In the genomic region with DNA sequence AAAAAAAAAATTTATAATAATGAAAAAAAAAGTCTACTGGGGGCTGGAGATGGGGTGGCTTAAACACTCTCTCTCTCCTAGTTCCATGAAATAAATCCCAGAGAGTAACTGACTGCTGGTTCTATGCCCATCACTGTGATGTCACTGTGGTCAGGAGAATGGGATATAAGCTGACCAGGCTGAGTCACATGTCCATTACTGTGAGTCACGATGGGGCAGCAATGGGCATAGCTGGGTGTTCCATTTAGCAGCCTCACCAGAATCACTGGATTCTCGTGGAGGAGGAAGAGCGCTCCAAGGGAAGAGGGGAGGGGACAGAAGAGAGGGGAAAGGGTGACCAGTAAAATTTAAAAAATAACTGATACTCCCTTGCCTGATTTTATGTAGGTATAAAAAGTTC, we compare ENCODE assay signal across 13 cellular contexts. TPM values are rescaled to one million over a fixed set of nuclear protein-coding genes. Genes with fewer than 3 reads are reported as not detected.
A peak's percentile ranks its signal among the peaks of the same experiment; 100 is the strongest.
DNase-seq lines count a peak whose midpoint lies in the region; ATAC-seq and TF ChIP-seq lines count a peak whose summit lies in the region.
"Had no signal": no experiment of that assay in that cellular context is flagged by ENCODE, and none has a peak within 500 bp of the region (broad histone marks: within the 10 kb centered on the region; RNA-seq: fewer than 3 reads in every experiment).

No MANE protein-coding gene starts in this region.

- no peaks in the 10 kb centered on the region for H3K27me3 Mint-ChIP-seq in natural killer cell (ENCODE audit: low read depth in 2 of 2)
- H3K27me3 Mint-ChIP-seq in natural killer cell treated with Interleukin-12 subunit alpha and Interleukin-12 subunit beta and Interleukin-15 and Interleukin-18, amount 100 ng/mL, for 72 hours: no peaks in the 10 kb centered on the region
- H3K27me3 Mint-ChIP-seq in activated CD4-positive, alpha-beta T cell treated with anti-CD3 and anti-CD28 coated beads for 36 hours: no peaks in the 10 kb centered on the region
- H3K27me3 Mint-ChIP-seq: CD4-positive, CD25-positive, alpha-beta regulatory T cell had no signal

- CTCF ChIA-PET in activated CD4-positive, alpha-beta T cell treated with anti-CD3 and anti-CD28 coated beads for 36 hours (lab: Charles Lee): no interaction called here

- H3K4me3 Mint-ChIP-seq in natural killer cell: no peak overlapping the region
- H3K4me3 Mint-ChIP-seq in natural killer cell treated with Interleukin-12 subunit alpha and Interleukin-12 subunit beta and Interleukin-15 and Interleukin-18, amount 100 ng/mL, for 72 hours: no peak overlapping the region
- H3K4me3 Mint-ChIP-seq in activated CD4-positive, alpha-beta T cell treated with anti-CD3 and anti-CD28 coated beads for 36 hours: no peak overlapping the region
- H3K4me3 Mint-ChIP-seq: CD4-positive, CD25-positive, alpha-beta regulatory T cell; WTC11 had no signal

- H3K36me3 Mint-ChIP-seq in natural killer cell: no peaks in the 10 kb centered on the region
- no peaks in the 10 kb centered on the region for H3K36me3 Mint-ChIP-seq in natural killer cell treated with Interleukin-12 subunit alpha and Interleukin-12 subunit beta and Interleukin-15 and Interleukin-18, amount 100 ng/mL, for 72 hours
- H3K36me3 Mint-ChIP-seq in activated CD4-positive, alpha-beta T cell treated with anti-CD3 and anti-CD28 coated beads for 36 hours (ENCODE audit: low read depth): peaks cover 3% of the 10 kb centered on the region
- H3K36me3 Mint-ChIP-seq: WTC11 had no signal

- TF ChIP-seq CTCF in natural killer cell (IDR thresholded peaks at IDR 0.05): no peak

- DNase-seq in natural killer cell (no peak), amniotic epithelial cell (ENCODE audit: low read depth) (peak; percentile 95), iPS-NIHi7 (ENCODE audit: extremely low spot score) (peak; percentile 9), DMS 273 treated with DMSO at 0.1 percent for 48 hours (lab: John Stamatoyannopoulos, UW) (no peak)
- no peak for DNase-seq in natural killer cell treated with Interleukin-12 subunit alpha and Interleukin-12 subunit beta and Interleukin-15 and Interleukin-18, amount 100 ng/mL, for 72 hours (ENCODE audit: low spot score)
- DNase-seq in activated CD4-positive, alpha-beta T cell treated with anti-CD3 and anti-CD28 coated beads for 36 hours: no peak
- no peak for DNase-seq in stimulated activated CD8-positive, alpha-beta memory T cell treated with anti-CD3 and anti-CD28 coated beads, Interleukin-4, amount 100 ng/mL, for 48 hours
- DNase-seq: body of pancreas; CD4-positive, CD25-positive, alpha-beta regulatory T cell; left cardiac atrium; NCI-H2029 had no signal

- no peak for ATAC-seq in natural killer cell
- no peak for ATAC-seq in natural killer cell treated with Interleukin-12 subunit alpha and Interleukin-12 subunit beta and Interleukin-15 and Interleukin-18, amount 100 ng/mL, for 72 hours
- no peak for ATAC-seq in activated CD4-positive, alpha-beta T cell treated with anti-CD3 and anti-CD28 coated beads for 36 hours
- ATAC-seq in HG03175 (IDR thresholded peaks at IDR 0.05; ENCODE audit: unreplicated experiment): no peak
- ATAC-seq: body of pancreas, WTC11 had no signal

- H3K4me1 Mint-ChIP-seq in natural killer cell: no peaks in the 10 kb centered on the region
- peaks cover 0 to 5% of the 10 kb centered on the region in 2 donors for H3K4me1 Mint-ChIP-seq in natural killer cell treated with Interleukin-12 subunit alpha and Interleukin-12 subunit beta and Interleukin-15 and Interleukin-18, amount 100 ng/mL, for 72 hours (ENCODE audit: low read depth in 2 of 2)
- H3K4me1 Mint-ChIP-seq in activated CD4-positive, alpha-beta T cell treated with anti-CD3 and anti-CD28 coated beads for 36 hours: no peaks in the 10 kb centered on the region
- H3K4me1 Mint-ChIP-seq: WTC11 had no signal

- intact Hi-C loops in natural killer cell (cut with micrococcal nuclease): no loop called here
- intact Hi-C loops in activated CD4-positive, alpha-beta T cell treated with anti-CD3 and anti-CD28 coated beads for 36 hours (cut with DNase I, micrococcal nuclease): no loop called here

- peak overlapping the region; percentile 18 to 51 for H3K27ac Mint-ChIP-seq in natural killer cell
- no peak overlapping the region for H3K27ac Mint-ChIP-seq in natural killer cell treated with Interleukin-12 subunit alpha and Interleukin-12 subunit beta and Interleukin-15 and Interleukin-18, amount 100 ng/mL, for 72 hours
- H3K27ac Mint-ChIP-seq in activated CD4-positive, alpha-beta T cell treated with anti-CD3 and anti-CD28 coated beads for 36 hours: no peak overlapping the region
- H3K27ac Mint-ChIP-seq: WTC11 had no signal

- no peaks in the 10 kb centered on the region for H3K9me3 Mint-ChIP-seq in natural killer cell
- no peaks in the 10 kb centered on the region for H3K9me3 Mint-ChIP-seq in natural killer cell treated with Interleukin-12 subunit alpha and Interleukin-12 subunit beta and Interleukin-15 and Interleukin-18, amount 100 ng/mL, for 72 hours
- H3K9me3 Mint-ChIP-seq in activated CD4-positive, alpha-beta T cell treated with anti-CD3 and anti-CD28 coated beads for 36 hours (ENCODE audit: low read depth): no peaks in the 10 kb centered on the region
- H3K9me3 Mint-ChIP-seq: CD4-positive, CD25-positive, alpha-beta regulatory T cell; WTC11 had no signal

- POLR2A ChIA-PET in activated CD4-positive, alpha-beta T cell treated with anti-CD3 and anti-CD28 coated beads for 36 hours (lab: Charles Lee): no interaction called here

RNA-seq across cellular contexts. Expression of a gene that starts 37.1 kb away (rescaled TPM):
- 10 to 100 TPM; 10.1 to 21.2 (median 11.5) TPM for total RNA-seq in natural killer cell
- 10 to 100 TPM; 23.6 to 29.1 TPM for total RNA-seq in natural killer cell treated with Interleukin-12 subunit alpha and Interleukin-12 subunit beta and Interleukin-15 and Interleukin-18, amount 100 ng/mL, for 72 hours
- total RNA-seq in activated CD4-positive, alpha-beta T cell treated with anti-CD3 and anti-CD28 coated beads for 36 hours: 10 to 100 TPM; 42.1 to 55.3 TPM

RNA-seq across cellular contexts. Expression of a gene that starts 38.1 kb away (rescaled TPM):
- total RNA-seq in natural killer cell: 100 to 1,000 TPM; 124 to 132 (median 127) TPM
- 100 to 1,000 TPM; 108 to 127 TPM for total RNA-seq in natural killer cell treated with Interleukin-12 subunit alpha and Interleukin-12 subunit beta and Interleukin-15 and Interleukin-18, amount 100 ng/mL, for 72 hours
- 100 to 1,000 TPM; 127 to 139 TPM for total RNA-seq in activated CD4-positive, alpha-beta T cell treated with anti-CD3 and anti-CD28 coated beads for 36 hours

RNA-seq across cellular contexts. Expression of a gene that starts 48.3 kb away (rescaled TPM):
- 10 to 100 TPM; 38.2 to 58.8 (median 47.4) TPM for total RNA-seq in natural killer cell
- 10 to 100 TPM; 21.9 to 32.8 TPM for total RNA-seq in natural killer cell treated with Interleukin-12 subunit alpha and Interleukin-12 subunit beta and Interleukin-15 and Interleukin-18, amount 100 ng/mL, for 72 hours
- 10 to 100 TPM; 10.6 to 14.8 TPM for total RNA-seq in activated CD4-positive, alpha-beta T cell treated with anti-CD3 and anti-CD28 coated beads for 36 hours

Comparison
In these comparisons a context has a peak if more than half of its experiments do, and no peak if none do; other contexts are left out.
1. H3K27ac Mint-ChIP-seq: peak in natural killer cell (2 of 2); none in natural killer cell treated with Interleukin-12 subunit alpha and Interleukin-12 subunit beta and Interleukin-15 and Interleukin-18, amount 100 ng/mL, for 72 hours (0 of 2) and activated CD4-positive, alpha-beta T cell treated with anti-CD3 and anti-CD28 coated beads for 36 hours (single experiment).
2. DNase-seq: peak in amniotic epithelial cell (single experiment) and iPS-NIHi7 (single experiment); none in natural killer cell (single experiment), natural killer cell treated with Interleukin-12 subunit alpha and Interleukin-12 subunit beta and Interleukin-15 and Interleukin-18, amount 100 ng/mL, for 72 hours (single experiment), DMS 273 treated with DMSO at 0.1 percent for 48 hours (single experiment), activated CD4-positive, alpha-beta T cell treated with anti-CD3 and anti-CD28 coated beads for 36 hours (single experiment) and stimulated activated CD8-positive, alpha-beta memory T cell treated with anti-CD3 and anti-CD28 coated beads, Interleukin-4, amount 100 ng/mL, for 48 hours (single experiment).